Comparison of ENCODE assay signal across 18 cellular contexts in genomic region chr18:69128978-69129377, GRCh38.
DNase-seq lines count a peak whose midpoint lies in the region; ATAC-seq, FAIRE-seq and TF ChIP-seq lines count a peak whose summit lies in the region.
"Had no signal": no experiment of that assay in that cellular context is flagged by ENCODE, and none has a peak within 500 bp of the region (broad histone marks: within the 10 kb centered on the region; RNA-seq: fewer than 3 reads in every experiment).

No MANE protein-coding gene starts in this region.

- FAIRE-seq in kidney (lab: Jason Lieb, UNC), result no peak
- FAIRE-seq: A549 had no signal

- no peak overlapping the region for H3K9ac ChIP-seq in endodermal cell (ENCODE audit: extremely low read depth, low read length, poor library complexity, severe bottlenecking)
- no peak overlapping the region for H3K9ac ChIP-seq in neural progenitor cell
- H3K9ac ChIP-seq in kidney (ENCODE audit: low read length in 2 of 2), result no peak overlapping the region

- H3K79me2 ChIP-seq in neural progenitor cell (ENCODE audit: low read depth), result no peaks in the 10 kb centered on the region

- intact Hi-C loops in kidney (cut with DNase I), result no loop called here

- no peak for ATAC-seq in HG02840 (IDR thresholded peaks at IDR 0.05; ENCODE audit: low FRiP score, unreplicated experiment)
- ATAC-seq: A549 had no signal

- TF ChIP-seq CTCF in endodermal cell (conservative IDR thresholded peaks at IDR 0.05) (no peak), neural progenitor cell (IDR thresholded peaks at IDR 0.05) (no peak), kidney (IDR thresholded peaks at IDR 0.05; ENCODE audit: borderline replicate concordance, extremely low read depth, insufficient read depth) (no peak), RWPE1 (conservative IDR thresholded peaks at IDR 0.05; ENCODE audit: low read depth) (no peak)

- CTCF ChIA-PET in RWPE1 (lab: Yijun Ruan, JAX), result no interaction called here

- H3K4me1 ChIP-seq in endodermal cell (ENCODE audit: control insufficient read depth, insufficient read depth, low read length), result no peaks in the 10 kb centered on the region
- H3K4me1 ChIP-seq in neural progenitor cell, result no peaks in the 10 kb centered on the region
- no peaks in the 10 kb centered on the region for H3K4me1 ChIP-seq in kidney (ENCODE audit: control insufficient read depth in 1 of 2, insufficient read depth in 1 of 2, low read depth in 1 of 2, low read length in 2 of 2)
- H3K4me1 ChIP-seq: A549 had no signal

- peak overlapping the region; percentile 40 for H2AFZ ChIP-seq in neural progenitor cell (replicated peaks)

- H3K9me3 ChIP-seq in endodermal cell (ENCODE audit: control insufficient read depth, low read length), result peaks cover 13% of the 10 kb centered on the region
- no peaks in the 10 kb centered on the region for H3K9me3 ChIP-seq in neural progenitor cell (ENCODE audit: low read depth)
- peaks cover 0 to 2% of the 10 kb centered on the region in 2 donors for H3K9me3 ChIP-seq in kidney (ENCODE audit: control insufficient read depth in 1 of 2, low read length in 2 of 2)
- H3K9me3 ChIP-seq: A549 had no signal

- WGBS in endodermal cell (ENCODE audit: insufficient coverage in 1 of 2, insufficient read length in 1 of 2), 2 experiments, result 80 to 90% methylated on average over 2 to 3 of the region's 3 CpGs

- H3K4me3 Mint-ChIP-seq in endodermal cell (no peak overlapping the region), neural progenitor cell (no peak overlapping the region)
- H3K4me3 Mint-ChIP-seq: CD4-positive, alpha-beta T cell had no signal

- H3K36me3 Mint-ChIP-seq in endodermal cell (ENCODE audit: low read depth), result no peaks in the 10 kb centered on the region
- H3K36me3 Mint-ChIP-seq in neural progenitor cell, result no peaks in the 10 kb centered on the region

- no peaks in the 10 kb centered on the region for H4K20me1 ChIP-seq in neural progenitor cell (ENCODE audit: low read depth)

- no peaks in the 10 kb centered on the region for H3K27me3 ChIP-seq in endodermal cell (ENCODE audit: control insufficient read depth, insufficient read depth, low read length, poor library complexity, severe bottlenecking)
- no peaks in the 10 kb centered on the region for H3K27me3 ChIP-seq in neural progenitor cell

- H3K27me3 Mint-ChIP-seq in endodermal cell (ENCODE audit: insufficient read depth) (no peaks in the 10 kb centered on the region), neural progenitor cell (ENCODE audit: insufficient read depth, low read depth) (peaks cover 3% of the 10 kb centered on the region)
- H3K27me3 Mint-ChIP-seq: CD4-positive, alpha-beta T cell had no signal

- H3K4me2 ChIP-seq in neural progenitor cell, result no peak overlapping the region
- H3K4me2 ChIP-seq: A549 had no signal

- H3K9me3 Mint-ChIP-seq in endodermal cell (peaks cover 15% of the 10 kb centered on the region), neural progenitor cell (peaks cover 3% of the 10 kb centered on the region)

- POLR2A ChIA-PET in RWPE1 (lab: Yijun Ruan, JAX; ENCODE audit: low non-redundant PET), result no interaction called here

- H3K36me3 ChIP-seq in endodermal cell (ENCODE audit: control insufficient read depth, insufficient read depth, low read length) (no peaks in the 10 kb centered on the region), neural progenitor cell (no peaks in the 10 kb centered on the region), kidney (ENCODE audit: control insufficient read depth in 1 of 2, insufficient read depth in 2 of 2, low read length in 2 of 2) (no peaks in the 10 kb centered on the region)

- DNase-seq in ELF-1 (ENCODE audit: low read depth, low spot score) (peak; percentile 1), UCSD-AML1 (lab: John Stamatoyannopoulos, UW; ENCODE audit: unreplicated experiment) (peak; percentile 2), endodermal cell (peak; percentile 50), neural progenitor cell (ENCODE audit: low spot score) (no peak), kidney (no peak), RWPE1 (ENCODE audit: low spot score) (no peak), retina (no peak)
- DNase-seq: AML-193; CD4-positive, alpha-beta T cell; DMS153; DMS79; GF-D8; GOT3; HCEC 1CT had no signal

- no peak overlapping the region for H3K27ac Mint-ChIP-seq in endodermal cell
- no peak overlapping the region for H3K27ac Mint-ChIP-seq in neural progenitor cell
- H3K27ac Mint-ChIP-seq: CD4-positive, alpha-beta T cell had no signal

- H3K27ac ChIP-seq in endodermal cell (ENCODE audit: low read depth, low read length) (no peak overlapping the region), neural progenitor cell (no peak overlapping the region), kidney (ENCODE audit: low read depth in 2 of 2, low read length in 2 of 2) (no peak overlapping the region), RWPE1 (no peak overlapping the region)
- H3K27ac ChIP-seq: 22Rv1, A549, C4-2B had no signal

- H3K4me1 Mint-ChIP-seq in endodermal cell (no peaks in the 10 kb centered on the region), neural progenitor cell (no peaks in the 10 kb centered on the region)

- H3F3A ChIP-seq in neural progenitor cell (ENCODE audit: low read depth), result no peaks in the 10 kb centered on the region

- H3K4me3 ChIP-seq in endodermal cell (ENCODE audit: low read length) (no peak overlapping the region), neural progenitor cell (no peak overlapping the region), kidney (ENCODE audit: low read length in 2 of 2) (no peak overlapping the region)
- H3K4me3 ChIP-seq: A549 had no signal

Comparison
In these comparisons a context has a peak if more than half of its experiments do, and no peak if none do; other contexts are left out.
1. DNase-seq: peak in ELF-1 (single experiment), UCSD-AML1 (single experiment) and endodermal cell (single experiment); none in neural progenitor cell (single experiment), kidney (single experiment), RWPE1 (single experiment) and retina (single experiment).